30 cellular contexts compared by ENCODE assay signal in genomic region chr6:39428152-39428551, GRCh38.
"Had no signal": no experiment of that assay in that cellular context is flagged by ENCODE, and none has a peak within 500 bp of the region (broad histone marks: within the 10 kb centered on the region; RNA-seq: fewer than 3 reads in every experiment).

No MANE protein-coding gene starts in this region.

- H3K4me3 ChIP-seq: ascending aorta, SK-N-MC had no signal

- H3K4me1 Mint-ChIP-seq: activated naive CD8-positive, alpha-beta T cell treated with anti-CD3 and anti-CD28 coated beads, Interleukin-2, amount 10 ng/mL, durations not matched to agents 7 days and 5 days had no signal

- H3K4me3 Mint-ChIP-seq: activated CD8-positive, alpha-beta T cell treated with anti-CD3 and anti-CD28 coated beads, Interleukin-2, amount 10 ng/mL, durations not matched to agents 7 days and 5 days; activated naive CD4-positive, alpha-beta T cell treated with anti-CD3 and anti-CD28 coated beads, Interleukin-2, amount 50 U/mL, for 24 hours; activated naive CD8-positive, alpha-beta T cell treated with anti-CD3 and anti-CD28 coated beads, Interleukin-2, amount 10 ng/mL, durations not matched to agents 7 days and 5 days; activated T-cell treated with anti-CD3 and anti-CD28 coated beads, Interleukin-2, amount 50 U/mL, for 24 hours had no signal

- DNase-seq: activated CD4-positive, alpha-beta T cell treated with anti-CD3 and anti-CD28 coated beads for 1 hour; activated CD4-positive, alpha-beta T cell treated with anti-CD3 and anti-CD28 coated beads for 48 hours; activated CD4-positive, alpha-beta T cell treated with anti-CD3 and anti-CD28 coated beads, Interleukin-2, amount 50 U/mL, for 4 hours; activated CD4-positive, CD25-positive, alpha-beta regulatory T cell; activated CD8-positive, alpha-beta T cell treated with anti-CD3 and anti-CD28 coated beads, Interleukin-2, amount 10 ng/mL, durations not matched to agents 7 days and 5 days; activated gamma-delta T cell; activated naive CD4-positive, alpha-beta T cell treated with Interleukin-2 at 50 U/mL for 16 hours; activated naive CD8-positive, alpha-beta T cell treated with anti-CD3 and anti-CD28 coated beads, Interleukin-2, amount 10 ng/mL, durations not matched to agents 7 days and 5 days; activated T-cell treated with anti-CD3 and anti-CD28 coated beads, Interleukin-2, amount 50 U/mL, for 24 hours; amygdala; caudate nucleus; cerebellar nuclear complex; NCI-H1092 treated with DMSO at 0.1 percent for 48 hours; NCI-H1417; NCI-H187; NCI-H2029 treated with DMSO at 0.1 percent for 48 hours; NCI-H2107; NCI-H226; NCI-H446 treated with DMSO at 0.1 percent for 48 hours; NCI-H524; NCI-H82; T1000; WERI-Rb-1 had no signal

- H3K27ac ChIP-seq: ascending aorta, KMS-11, SK-N-MC, WERI-Rb-1 had no signal

- H3K9me3 ChIP-seq: ascending aorta had no signal

- H3K9me3 Mint-ChIP-seq: activated naive CD4-positive, alpha-beta T cell treated with anti-CD3 and anti-CD28 coated beads, Interleukin-2, amount 50 U/mL, for 24 hours; activated naive CD8-positive, alpha-beta T cell treated with anti-CD3 and anti-CD28 coated beads, Interleukin-2, amount 10 ng/mL, durations not matched to agents 7 days and 5 days; activated T-cell treated with anti-CD3 and anti-CD28 coated beads, Interleukin-2, amount 50 U/mL, for 24 hours; activated T-helper 2 cell treated with anti-CD3 and anti-CD28 coated beads, Interferon-gamma antibody, Interleukin-2, Interleukin-4, amounts not matched to agents 10 μg/mL and 5 μg/mL and 100 μg/mL, durations not matched to agents 14 hours and 24 hours and 36 hours had no signal

- H3K27me3 ChIP-seq: ascending aorta had no signal

- H3K9ac ChIP-seq: KMS-11 had no signal

- H3K36me3 Mint-ChIP-seq: activated naive CD4-positive, alpha-beta T cell treated with anti-CD3 and anti-CD28 coated beads, Interleukin-2, amount 50 U/mL, for 24 hours; activated naive CD8-positive, alpha-beta T cell treated with anti-CD3 and anti-CD28 coated beads, Interleukin-2, amount 10 ng/mL, durations not matched to agents 7 days and 5 days had no signal

- H3K27ac Mint-ChIP-seq: activated CD8-positive, alpha-beta T cell treated with anti-CD3 and anti-CD28 coated beads, Interleukin-2, amount 10 ng/mL, durations not matched to agents 7 days and 5 days; activated naive CD4-positive, alpha-beta T cell treated with anti-CD3 and anti-CD28 coated beads, Interleukin-2, amount 50 U/mL, for 24 hours; activated naive CD8-positive, alpha-beta T cell treated with anti-CD3 and anti-CD28 coated beads, Interleukin-2, amount 10 ng/mL, durations not matched to agents 7 days and 5 days; activated T-cell treated with anti-CD3 and anti-CD28 coated beads, Interleukin-2, amount 50 U/mL, for 24 hours; activated T-helper 2 cell treated with anti-CD3 and anti-CD28 coated beads, Interferon-gamma antibody, Interleukin-2, Interleukin-4, amounts not matched to agents 10 μg/mL and 5 μg/mL and 100 μg/mL, durations not matched to agents 14 hours and 24 hours and 36 hours had no signal

- H3K4me2 ChIP-seq: KMS-11 had no signal

- H3K36me3 ChIP-seq: ascending aorta, WERI-Rb-1 had no signal

- ATAC-seq: activated CD8-positive, alpha-beta T cell treated with anti-CD3 and anti-CD28 coated beads, Interleukin-2, amount 10 ng/mL, durations not matched to agents 7 days and 5 days; Panc1; Right ventricle myocardium inferior had no signal
